2 cellular contexts compared by ENCODE assay signal in the genomic region with DNA sequence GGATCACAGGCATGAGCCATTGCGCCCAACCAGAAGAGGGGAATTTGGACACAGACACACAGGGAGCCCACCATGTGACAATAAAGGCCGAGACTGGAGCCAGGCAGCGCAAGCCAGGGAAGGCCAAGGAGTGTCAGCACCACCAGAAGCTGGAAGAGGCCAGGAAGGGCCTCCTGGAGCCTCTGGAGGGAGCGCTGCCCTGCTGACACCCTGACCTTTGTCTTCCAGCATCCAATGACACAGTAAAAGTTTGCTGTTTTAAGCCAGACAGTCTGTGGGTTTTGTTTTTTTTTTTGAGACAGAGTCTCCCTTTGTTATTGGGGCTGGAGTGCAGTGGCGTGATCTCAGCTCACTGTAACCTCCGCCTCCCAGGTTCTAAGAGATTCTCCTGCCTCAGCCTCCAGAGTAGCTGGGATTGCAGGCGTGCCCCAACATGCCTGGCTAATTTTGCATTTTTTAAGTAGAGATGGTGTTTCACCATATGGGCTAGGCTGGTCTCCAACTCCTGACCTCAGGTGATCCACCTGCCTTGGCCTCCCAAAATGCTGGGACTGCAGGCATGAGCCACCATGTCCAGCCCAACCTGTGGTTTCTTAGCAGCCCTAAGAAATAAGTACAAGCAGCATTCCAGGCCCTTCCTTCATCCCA.
TF ChIP-seq lines count a peak whose summit lies in the region.

No MANE protein-coding gene starts in this region.

TF ChIP-seq in H1, 55 proteins besides CTCF, POLR2A, EP300 and RAD21:
- TF ChIP-seq, protein P1, sequence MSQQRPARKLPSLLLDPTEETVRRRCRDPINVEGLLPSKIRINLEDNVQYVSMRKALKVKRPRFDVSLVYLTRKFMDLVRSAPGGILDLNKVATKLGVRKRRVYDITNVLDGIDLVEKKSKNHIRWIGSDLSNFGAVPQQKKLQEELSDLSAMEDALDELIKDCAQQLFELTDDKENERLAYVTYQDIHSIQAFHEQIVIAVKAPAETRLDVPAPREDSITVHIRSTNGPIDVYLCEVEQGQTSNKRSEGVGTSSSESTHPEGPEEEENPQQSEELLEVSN (IDR thresholded peaks at IDR 0.05) = no peak
- TF ChIP-seq CHD1 (IDR thresholded peaks at IDR 0.05; ENCODE audit: low read depth, low read length) (no peak), BCL11A (IDR thresholded peaks at IDR 0.05; ENCODE audit: low read depth in 2 of 2, low read length in 2 of 2) (no peak), MAFK (IDR thresholded peaks at IDR 0.05; ENCODE audit: low read depth, low read length) (no peak), TBP (IDR thresholded peaks at IDR 0.05; ENCODE audit: low read depth, low read length) (no peak), BRCA1 (IDR thresholded peaks at IDR 0.05; ENCODE audit: low read depth, low read length) (no peak), NANOG (IDR thresholded peaks at IDR 0.05; ENCODE audit: insufficient read depth, low read depth, low read length, poor library complexity, severe bottlenecking) (no peak), CHD2 (IDR thresholded peaks at IDR 0.05; ENCODE audit: low read length) (no peak), HDAC2 (IDR thresholded peaks at IDR 0.05; ENCODE audit: borderline replicate concordance in 1 of 2, low read depth in 2 of 2, low read length in 2 of 2) (no peak), TAF7 (optimal IDR thresholded peaks at IDR 0.05; ENCODE audit: borderline replicate concordance, low read depth, low read length) (no peak), CTBP2 (IDR thresholded peaks at IDR 0.05; ENCODE audit: borderline replicate concordance, insufficient read depth, insufficient read length, low read length) (no peak), RXRA (IDR thresholded peaks at IDR 0.05; ENCODE audit: insufficient read depth, low read depth, low read length) (no peak), RBBP5 (IDR thresholded peaks at IDR 0.05; ENCODE audit: borderline replicate concordance, low read depth, low read length) (no peak)
- TF ChIP-seq, protein P2, sequence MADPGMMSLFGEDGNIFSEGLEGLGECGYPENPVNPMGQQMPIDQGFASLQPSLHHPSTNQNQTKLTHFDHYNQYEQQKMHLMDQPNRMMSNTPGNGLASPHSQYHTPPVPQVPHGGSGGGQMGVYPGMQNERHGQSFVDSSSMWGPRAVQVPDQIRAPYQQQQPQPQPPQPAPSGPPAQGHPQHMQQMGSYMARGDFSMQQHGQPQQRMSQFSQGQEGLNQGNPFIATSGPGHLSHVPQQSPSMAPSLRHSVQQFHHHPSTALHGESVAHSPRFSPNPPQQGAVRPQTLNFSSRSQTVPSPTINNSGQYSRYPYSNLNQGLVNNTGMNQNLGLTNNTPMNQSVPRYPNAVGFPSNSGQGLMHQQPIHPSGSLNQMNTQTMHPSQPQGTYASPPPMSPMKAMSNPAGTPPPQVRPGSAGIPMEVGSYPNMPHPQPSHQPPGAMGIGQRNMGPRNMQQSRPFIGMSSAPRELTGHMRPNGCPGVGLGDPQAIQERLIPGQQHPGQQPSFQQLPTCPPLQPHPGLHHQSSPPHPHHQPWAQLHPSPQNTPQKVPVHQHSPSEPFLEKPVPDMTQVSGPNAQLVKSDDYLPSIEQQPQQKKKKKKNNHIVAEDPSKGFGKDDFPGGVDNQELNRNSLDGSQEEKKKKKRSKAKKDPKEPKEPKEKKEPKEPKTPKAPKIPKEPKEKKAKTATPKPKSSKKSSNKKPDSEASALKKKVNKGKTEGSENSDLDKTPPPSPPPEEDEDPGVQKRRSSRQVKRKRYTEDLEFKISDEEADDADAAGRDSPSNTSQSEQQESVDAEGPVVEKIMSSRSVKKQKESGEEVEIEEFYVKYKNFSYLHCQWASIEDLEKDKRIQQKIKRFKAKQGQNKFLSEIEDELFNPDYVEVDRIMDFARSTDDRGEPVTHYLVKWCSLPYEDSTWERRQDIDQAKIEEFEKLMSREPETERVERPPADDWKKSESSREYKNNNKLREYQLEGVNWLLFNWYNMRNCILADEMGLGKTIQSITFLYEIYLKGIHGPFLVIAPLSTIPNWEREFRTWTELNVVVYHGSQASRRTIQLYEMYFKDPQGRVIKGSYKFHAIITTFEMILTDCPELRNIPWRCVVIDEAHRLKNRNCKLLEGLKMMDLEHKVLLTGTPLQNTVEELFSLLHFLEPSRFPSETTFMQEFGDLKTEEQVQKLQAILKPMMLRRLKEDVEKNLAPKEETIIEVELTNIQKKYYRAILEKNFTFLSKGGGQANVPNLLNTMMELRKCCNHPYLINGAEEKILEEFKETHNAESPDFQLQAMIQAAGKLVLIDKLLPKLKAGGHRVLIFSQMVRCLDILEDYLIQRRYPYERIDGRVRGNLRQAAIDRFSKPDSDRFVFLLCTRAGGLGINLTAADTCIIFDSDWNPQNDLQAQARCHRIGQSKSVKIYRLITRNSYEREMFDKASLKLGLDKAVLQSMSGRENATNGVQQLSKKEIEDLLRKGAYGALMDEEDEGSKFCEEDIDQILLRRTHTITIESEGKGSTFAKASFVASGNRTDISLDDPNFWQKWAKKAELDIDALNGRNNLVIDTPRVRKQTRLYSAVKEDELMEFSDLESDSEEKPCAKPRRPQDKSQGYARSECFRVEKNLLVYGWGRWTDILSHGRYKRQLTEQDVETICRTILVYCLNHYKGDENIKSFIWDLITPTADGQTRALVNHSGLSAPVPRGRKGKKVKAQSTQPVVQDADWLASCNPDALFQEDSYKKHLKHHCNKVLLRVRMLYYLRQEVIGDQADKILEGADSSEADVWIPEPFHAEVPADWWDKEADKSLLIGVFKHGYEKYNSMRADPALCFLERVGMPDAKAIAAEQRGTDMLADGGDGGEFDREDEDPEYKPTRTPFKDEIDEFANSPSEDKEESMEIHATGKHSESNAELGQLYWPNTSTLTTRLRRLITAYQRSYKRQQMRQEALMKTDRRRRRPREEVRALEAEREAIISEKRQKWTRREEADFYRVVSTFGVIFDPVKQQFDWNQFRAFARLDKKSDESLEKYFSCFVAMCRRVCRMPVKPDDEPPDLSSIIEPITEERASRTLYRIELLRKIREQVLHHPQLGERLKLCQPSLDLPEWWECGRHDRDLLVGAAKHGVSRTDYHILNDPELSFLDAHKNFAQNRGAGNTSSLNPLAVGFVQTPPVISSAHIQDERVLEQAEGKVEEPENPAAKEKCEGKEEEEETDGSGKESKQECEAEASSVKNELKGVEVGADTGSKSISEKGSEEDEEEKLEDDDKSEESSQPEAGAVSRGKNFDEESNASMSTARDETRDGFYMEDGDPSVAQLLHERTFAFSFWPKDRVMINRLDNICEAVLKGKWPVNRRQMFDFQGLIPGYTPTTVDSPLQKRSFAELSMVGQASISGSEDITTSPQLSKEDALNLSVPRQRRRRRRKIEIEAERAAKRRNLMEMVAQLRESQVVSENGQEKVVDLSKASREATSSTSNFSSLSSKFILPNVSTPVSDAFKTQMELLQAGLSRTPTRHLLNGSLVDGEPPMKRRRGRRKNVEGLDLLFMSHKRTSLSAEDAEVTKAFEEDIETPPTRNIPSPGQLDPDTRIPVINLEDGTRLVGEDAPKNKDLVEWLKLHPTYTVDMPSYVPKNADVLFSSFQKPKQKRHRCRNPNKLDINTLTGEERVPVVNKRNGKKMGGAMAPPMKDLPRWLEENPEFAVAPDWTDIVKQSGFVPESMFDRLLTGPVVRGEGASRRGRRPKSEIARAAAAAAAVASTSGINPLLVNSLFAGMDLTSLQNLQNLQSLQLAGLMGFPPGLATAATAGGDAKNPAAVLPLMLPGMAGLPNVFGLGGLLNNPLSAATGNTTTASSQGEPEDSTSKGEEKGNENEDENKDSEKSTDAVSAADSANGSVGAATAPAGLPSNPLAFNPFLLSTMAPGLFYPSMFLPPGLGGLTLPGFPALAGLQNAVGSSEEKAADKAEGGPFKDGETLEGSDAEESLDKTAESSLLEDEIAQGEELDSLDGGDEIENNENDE (IDR thresholded peaks at IDR 0.05; ENCODE audit: insufficient replicate concordance, low read length) = no peak

TF ChIP-seq in HepG2, 621 proteins besides CTCF, POLR2A, EP300 and RAD21 (continues in another document):
- TF ChIP-seq, protein P3, sequence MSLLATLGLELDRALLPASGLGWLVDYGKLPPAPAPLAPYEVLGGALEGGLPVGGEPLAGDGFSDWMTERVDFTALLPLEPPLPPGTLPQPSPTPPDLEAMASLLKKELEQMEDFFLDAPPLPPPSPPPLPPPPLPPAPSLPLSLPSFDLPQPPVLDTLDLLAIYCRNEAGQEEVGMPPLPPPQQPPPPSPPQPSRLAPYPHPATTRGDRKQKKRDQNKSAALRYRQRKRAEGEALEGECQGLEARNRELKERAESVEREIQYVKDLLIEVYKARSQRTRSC (CRISPR knock-in tag; IDR thresholded peaks at IDR 0.05; ENCODE audit: low read depth) = no peak
- no peak for TF ChIP-seq GATAD1 (CRISPR knock-in tag; IDR thresholded peaks at IDR 0.05)
- TF ChIP-seq ZNF326 (CRISPR knock-in tag; IDR thresholded peaks at IDR 0.05; ENCODE audit: borderline replicate concordance) = no peak
- peak; percentile 30; the same call in 1 of the 2 replicates for TF ChIP-seq SP4 (CRISPR knock-in tag; IDR thresholded peaks at IDR 0.05)
- TF ChIP-seq, protein P4, sequence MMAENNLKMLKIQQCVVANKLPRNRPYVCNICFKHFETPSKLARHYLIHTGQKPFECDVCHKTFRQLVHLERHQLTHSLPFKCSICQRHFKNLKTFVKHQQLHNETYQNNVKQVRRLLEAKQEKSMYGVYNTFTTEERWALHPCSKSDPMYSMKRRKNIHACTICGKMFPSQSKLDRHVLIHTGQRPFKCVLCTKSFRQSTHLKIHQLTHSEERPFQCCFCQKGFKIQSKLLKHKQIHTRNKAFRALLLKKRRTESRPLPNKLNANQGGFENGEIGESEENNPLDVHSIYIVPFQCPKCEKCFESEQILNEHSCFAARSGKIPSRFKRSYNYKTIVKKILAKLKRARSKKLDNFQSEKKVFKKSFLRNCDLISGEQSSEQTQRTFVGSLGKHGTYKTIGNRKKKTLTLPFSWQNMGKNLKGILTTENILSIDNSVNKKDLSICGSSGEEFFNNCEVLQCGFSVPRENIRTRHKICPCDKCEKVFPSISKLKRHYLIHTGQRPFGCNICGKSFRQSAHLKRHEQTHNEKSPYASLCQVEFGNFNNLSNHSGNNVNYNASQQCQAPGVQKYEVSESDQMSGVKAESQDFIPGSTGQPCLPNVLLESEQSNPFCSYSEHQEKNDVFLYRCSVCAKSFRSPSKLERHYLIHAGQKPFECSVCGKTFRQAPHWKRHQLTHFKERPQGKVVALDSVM (CRISPR knock-in tag; IDR thresholded peaks at IDR 0.05) = peak; percentile 98
- no peak for TF ChIP-seq JUND (CRISPR knock-in tag; IDR thresholded peaks at IDR 0.05)
- TF ChIP-seq, protein P5, sequence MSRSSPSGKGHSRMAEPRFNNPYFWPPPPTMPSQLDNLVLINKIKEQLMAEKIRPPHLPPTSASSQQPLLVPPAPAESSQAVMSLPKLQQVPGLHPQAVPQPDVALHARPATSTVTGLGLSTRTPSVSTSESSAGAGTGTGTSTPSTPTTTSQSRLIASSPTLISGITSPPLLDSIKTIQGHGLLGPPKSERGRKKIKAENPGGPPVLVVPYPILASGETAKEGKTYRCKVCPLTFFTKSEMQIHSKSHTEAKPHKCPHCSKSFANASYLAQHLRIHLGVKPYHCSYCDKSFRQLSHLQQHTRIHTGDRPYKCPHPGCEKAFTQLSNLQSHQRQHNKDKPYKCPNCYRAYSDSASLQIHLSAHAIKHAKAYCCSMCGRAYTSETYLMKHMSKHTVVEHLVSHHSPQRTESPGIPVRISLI (CRISPR knock-in tag; IDR thresholded peaks at IDR 0.05; ENCODE audit: borderline replicate concordance) = peak; percentile 78
- peak; percentile 14; the same call in 1 of the 2 replicates for TF ChIP-seq ZFY (CRISPR knock-in tag; IDR thresholded peaks at IDR 0.05)
- no peak for TF ChIP-seq SOX5 (CRISPR knock-in tag; IDR thresholded peaks at IDR 0.05; ENCODE audit: borderline replicate concordance)
- TF ChIP-seq ZNF331 (CRISPR knock-in tag; IDR thresholded peaks at IDR 0.05) = 0 out of 2 replicates have a peak, but pooled peaks have one; percentile 12
- no peak for TF ChIP-seq ZNF224 (CRISPR knock-in tag; IDR thresholded peaks at IDR 0.05)
- TF ChIP-seq ZNF883 (CRISPR knock-in tag; IDR thresholded peaks at IDR 0.05; ENCODE audit: not compliant biosample characterization) = no peak
- no peak for TF ChIP-seq SSRP1 (CRISPR knock-in tag; IDR thresholded peaks at IDR 0.05)
- no peak for TF ChIP-seq HOXA7 (CRISPR knock-in tag; IDR thresholded peaks at IDR 0.05)
- TF ChIP-seq, protein P6, sequence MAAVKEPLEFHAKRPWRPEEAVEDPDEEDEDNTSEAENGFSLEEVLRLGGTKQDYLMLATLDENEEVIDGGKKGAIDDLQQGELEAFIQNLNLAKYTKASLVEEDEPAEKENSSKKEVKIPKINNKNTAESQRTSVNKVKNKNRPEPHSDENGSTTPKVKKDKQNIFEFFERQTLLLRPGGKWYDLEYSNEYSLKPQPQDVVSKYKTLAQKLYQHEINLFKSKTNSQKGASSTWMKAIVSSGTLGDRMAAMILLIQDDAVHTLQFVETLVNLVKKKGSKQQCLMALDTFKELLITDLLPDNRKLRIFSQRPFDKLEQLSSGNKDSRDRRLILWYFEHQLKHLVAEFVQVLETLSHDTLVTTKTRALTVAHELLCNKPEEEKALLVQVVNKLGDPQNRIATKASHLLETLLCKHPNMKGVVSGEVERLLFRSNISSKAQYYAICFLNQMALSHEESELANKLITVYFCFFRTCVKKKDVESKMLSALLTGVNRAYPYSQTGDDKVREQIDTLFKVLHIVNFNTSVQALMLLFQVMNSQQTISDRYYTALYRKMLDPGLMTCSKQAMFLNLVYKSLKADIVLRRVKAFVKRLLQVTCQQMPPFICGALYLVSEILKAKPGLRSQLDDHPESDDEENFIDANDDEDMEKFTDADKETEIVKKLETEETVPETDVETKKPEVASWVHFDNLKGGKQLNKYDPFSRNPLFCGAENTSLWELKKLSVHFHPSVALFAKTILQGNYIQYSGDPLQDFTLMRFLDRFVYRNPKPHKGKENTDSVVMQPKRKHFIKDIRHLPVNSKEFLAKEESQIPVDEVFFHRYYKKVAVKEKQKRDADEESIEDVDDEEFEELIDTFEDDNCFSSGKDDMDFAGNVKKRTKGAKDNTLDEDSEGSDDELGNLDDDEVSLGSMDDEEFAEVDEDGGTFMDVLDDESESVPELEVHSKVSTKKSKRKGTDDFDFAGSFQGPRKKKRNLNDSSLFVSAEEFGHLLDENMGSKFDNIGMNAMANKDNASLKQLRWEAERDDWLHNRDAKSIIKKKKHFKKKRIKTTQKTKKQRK (IDR thresholded peaks at IDR 0.05; ENCODE audit: low read length) = no peak
- TF ChIP-seq ZNF121 (CRISPR knock-in tag; IDR thresholded peaks at IDR 0.05) = peak; percentile 55
- no peak for TF ChIP-seq SALL2 (CRISPR knock-in tag; IDR thresholded peaks at IDR 0.05)
- peak; percentile 69 for TF ChIP-seq NR2F6 (IDR thresholded peaks at IDR 0.05)
- TF ChIP-seq NR2F6 (CRISPR knock-in tag; IDR thresholded peaks at IDR 0.05) = peak; percentile 63; the same call in 1 of the 2 replicates
- TF ChIP-seq BORCS8-MEF2B (CRISPR knock-in tag; IDR thresholded peaks at IDR 0.05) = no peak
- TF ChIP-seq, protein P7, sequence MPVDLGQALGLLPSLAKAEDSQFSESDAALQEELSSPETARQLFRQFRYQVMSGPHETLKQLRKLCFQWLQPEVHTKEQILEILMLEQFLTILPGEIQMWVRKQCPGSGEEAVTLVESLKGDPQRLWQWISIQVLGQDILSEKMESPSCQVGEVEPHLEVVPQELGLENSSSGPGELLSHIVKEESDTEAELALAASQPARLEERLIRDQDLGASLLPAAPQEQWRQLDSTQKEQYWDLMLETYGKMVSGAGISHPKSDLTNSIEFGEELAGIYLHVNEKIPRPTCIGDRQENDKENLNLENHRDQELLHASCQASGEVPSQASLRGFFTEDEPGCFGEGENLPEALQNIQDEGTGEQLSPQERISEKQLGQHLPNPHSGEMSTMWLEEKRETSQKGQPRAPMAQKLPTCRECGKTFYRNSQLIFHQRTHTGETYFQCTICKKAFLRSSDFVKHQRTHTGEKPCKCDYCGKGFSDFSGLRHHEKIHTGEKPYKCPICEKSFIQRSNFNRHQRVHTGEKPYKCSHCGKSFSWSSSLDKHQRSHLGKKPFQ (CRISPR knock-in tag; IDR thresholded peaks at IDR 0.05; ENCODE audit: insufficient replicate concordance) = no peak
- 0 out of 2 replicates have a peak, but pooled peaks have one; percentile 30 for TF ChIP-seq ZMYM2 (CRISPR knock-in tag; IDR thresholded peaks at IDR 0.05)
- no peak for TF ChIP-seq KMT2A (CRISPR knock-in tag; IDR thresholded peaks at IDR 0.05)
- no peak for TF ChIP-seq PHF21A (CRISPR knock-in tag; IDR thresholded peaks at IDR 0.05)
- no peak for TF ChIP-seq ZNF24 (IDR thresholded peaks at IDR 0.05)
- TF ChIP-seq ZNF260 (CRISPR knock-in tag; IDR thresholded peaks at IDR 0.05; ENCODE audit: borderline replicate concordance, low read depth) = no peak
- TF ChIP-seq ZSCAN30 (CRISPR knock-in tag; IDR thresholded peaks at IDR 0.05) = no peak
